In genomic region chr11:68447015-68447801, GRCh38 we compare ENCODE assay signal across 1 cellular context.
TF ChIP-seq lines count a peak whose summit lies in the region.

No MANE protein-coding gene starts in this region.

TF ChIP-seq in H1, 55 proteins besides CTCF, POLR2A, EP300 and RAD21 (continued from another document):
- TF ChIP-seq SIX5 (IDR thresholded peaks at IDR 0.05; ENCODE audit: low read depth, low read length) (no peak), SP2 (IDR thresholded peaks at IDR 0.05; ENCODE audit: low read length) (no peak), KDM1A (IDR thresholded peaks at IDR 0.05; ENCODE audit: borderline replicate concordance, low read length) (no peak), TEAD4 (IDR thresholded peaks at IDR 0.05; ENCODE audit: low read depth, low read length) (peak; percentile 70), SIRT6 (IDR thresholded peaks at IDR 0.05; ENCODE audit: low read length) (no peak)
TF ChIP-seq in H1: peak in this region for 4.
